Comparison of ENCODE assay signal across 17 cellular contexts in the genomic region with DNA sequence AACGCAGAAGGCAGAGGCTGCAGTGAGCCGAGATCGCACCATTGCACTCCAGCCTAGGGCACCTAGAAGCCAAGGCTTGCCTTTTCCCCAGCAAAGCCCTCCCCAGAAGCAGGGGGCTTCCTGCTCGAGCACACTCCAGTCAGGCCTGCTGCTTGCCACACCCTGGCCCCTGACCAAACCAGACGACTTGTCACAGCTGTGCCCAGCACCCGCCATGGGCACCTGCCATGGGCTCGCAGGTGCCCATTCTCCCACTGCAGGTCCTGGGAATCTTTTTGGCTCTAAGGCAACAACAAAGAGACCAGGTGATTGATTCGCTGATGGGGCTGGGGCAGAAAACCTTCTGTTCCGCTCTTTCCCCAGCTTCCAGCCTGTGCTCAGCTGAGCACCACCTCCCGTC. TPM values are rescaled to one million over a fixed set of nuclear protein-coding genes. Genes with fewer than 3 reads are reported as not detected.
DNase-seq lines count a peak whose midpoint lies in the region; ATAC-seq and TF ChIP-seq lines count a peak whose summit lies in the region.
"Had no signal": no experiment of that assay in that cellular context is flagged by ENCODE, and none has a peak within 500 bp of the region (broad histone marks: within the 10 kb centered on the region; RNA-seq: fewer than 3 reads in every experiment).

No MANE protein-coding gene starts in this region.

- no peak overlapping the region for H2AFZ ChIP-seq in neuronal stem cell (ENCODE audit: low read length)
- H2AFZ ChIP-seq: GM23338 had no signal

- H3K23ac ChIP-seq in neuronal stem cell (ENCODE audit: low read depth, low read length, poor library complexity), result no peak overlapping the region

- no peak for DNase-seq in right atrium auricular region (ENCODE audit: low spot score)
- no peak for DNase-seq in heart right ventricle
- no peak for DNase-seq in RWPE2 (ENCODE audit: low spot score)
- DNase-seq in neuronal stem cell (ENCODE audit: low spot score), result no peak
- DNase-seq in stimulated activated CD4-positive, alpha-beta T cell treated with anti-CD3 and anti-CD28 coated beads, Interleukin-1b, Interleukin-23, amount 100 ng/mL, for 48 hours, result no peak
- no peak for DNase-seq in DMS79 treated with DMSO at 0.1 percent for 48 hours (lab: John Stamatoyannopoulos, UW)
- DNase-seq: ACHN; BE2C; CD4-positive, alpha-beta T cell; DMS153; DMS79; GF-D8 had no signal

- TF ChIP-seq CTCF in right atrium auricular region (IDR thresholded peaks at IDR 0.05) (no peak), heart right ventricle (IDR thresholded peaks at IDR 0.05) (no peak), RWPE2 (IDR thresholded peaks at IDR 0.05; ENCODE audit: poor library complexity, severe bottlenecking) (no peak)

- no peak overlapping the region for H2BK15ac ChIP-seq in neuronal stem cell (ENCODE audit: low read length)

- no peaks in the 10 kb centered on the region for H3K9me3 ChIP-seq in right atrium auricular region
- no peaks in the 10 kb centered on the region for H3K9me3 ChIP-seq in heart right ventricle
- no peaks in the 10 kb centered on the region for H3K9me3 ChIP-seq in RWPE2 (ENCODE audit: severe bottlenecking)
- peaks cover 0 to 2% of the 10 kb centered on the region in 2 donors for H3K9me3 ChIP-seq in neuronal stem cell (replicated peaks in 1 of 2; ENCODE audit: control insufficient read depth in 2 of 2, insufficient read depth in 1 of 2, low read depth in 1 of 2, low read length in 2 of 2)
- H3K9me3 ChIP-seq: BE2C had no signal

- H3K36me3 ChIP-seq in right atrium auricular region, result no peaks in the 10 kb centered on the region
- H3K36me3 ChIP-seq in heart right ventricle, result no peaks in the 10 kb centered on the region
- no peaks in the 10 kb centered on the region for H3K36me3 ChIP-seq in RWPE2 (ENCODE audit: low read depth)
- no peaks in the 10 kb centered on the region for H3K36me3 ChIP-seq in neuronal stem cell (replicated peaks in 1 of 2; ENCODE audit: control insufficient read depth in 2 of 2, insufficient read depth in 2 of 2, low read length in 2 of 2)

- 83 to 89% methylated on average over 10 of the region's 10 CpGs for WGBS in heart right ventricle, 2 donors
- no CpG with 5 or more reads among the region's 10 CpGs for WGBS in neuronal stem cell (ENCODE audit: extremely low coverage in 2 of 2, insufficient read length in 2 of 2, insufficient replicate concordance in 1 of 2), 2 donors

- H3K4me1 ChIP-seq in right atrium auricular region (peaks cover 0 to 66% of the 10 kb centered on the region in 2 donors), heart right ventricle (peaks cover 4 to 24% (median 8%) of the 10 kb centered on the region in 9 donors), RWPE2 (ENCODE audit: insufficient read depth, poor library complexity, severe bottlenecking) (peaks cover 15% of the 10 kb centered on the region), neuronal stem cell (ENCODE audit: control insufficient read depth in 2 of 2, insufficient read depth in 1 of 2, low read depth in 1 of 2, low read length in 2 of 2) (peaks cover 6 to 9% of the 10 kb centered on the region in 2 donors)

- H4K8ac ChIP-seq in neuronal stem cell (ENCODE audit: low read depth, low read length), result no peak overlapping the region

- H3K18ac ChIP-seq in neuronal stem cell (ENCODE audit: low read length), result no peak overlapping the region

- peak overlapping the region; percentile 8 for H4K91ac ChIP-seq in neuronal stem cell (ENCODE audit: low read depth, low read length, poor library complexity)

- H2BK12ac ChIP-seq in neuronal stem cell (ENCODE audit: low read length), result no peak overlapping the region

- H3K27me3 ChIP-seq in right atrium auricular region (no peaks in the 10 kb centered on the region), heart right ventricle (peaks cover 0 to 65% (median 46%) of the 10 kb centered on the region in 7 donors), RWPE2 (ENCODE audit: insufficient read depth, poor library complexity, severe bottlenecking) (peaks cover 12% of the 10 kb centered on the region), neuronal stem cell (ENCODE audit: control insufficient read depth in 3 of 3, insufficient read depth in 3 of 3, low read depth in 1 of 3, low read length in 3 of 3) (peaks cover 8 to 34% (median 32%) of the 10 kb centered on the region in 3 experiments)
- H3K27me3 ChIP-seq: BE2C had no signal

- H3K14ac ChIP-seq in neuronal stem cell (ENCODE audit: low read length), result no peak overlapping the region

- intact Hi-C loops in heart right ventricle (cut with DNase I), result no loop called here

- no peak overlapping the region for H3K4me3 ChIP-seq in right atrium auricular region
- no peak overlapping the region for H3K4me3 ChIP-seq in heart right ventricle
- no peak overlapping the region for H3K4me3 ChIP-seq in RWPE2 (ENCODE audit: severe bottlenecking)
- no peak overlapping the region for H3K4me3 ChIP-seq in neuronal stem cell (ENCODE audit: low read length in 2 of 2)
- H3K4me3 ChIP-seq: GM23338 had no signal

- ATAC-seq in heart right ventricle (no peak), RWPE2 (ENCODE audit: low read depth) (no peak)
- ATAC-seq: GM23338, HCT116, HepG2 had no signal

- no peak overlapping the region for H3K4me2 ChIP-seq in neuronal stem cell (ENCODE audit: insufficient read depth, low read length, poor library complexity, severe bottlenecking)
- H3K4me2 ChIP-seq: GM23338 had no signal

- H2AK5ac ChIP-seq in neuronal stem cell (ENCODE audit: low read depth, low read length), result no peak overlapping the region

- no peak overlapping the region for H2BK120ac ChIP-seq in neuronal stem cell (ENCODE audit: low read depth, low read length)

- no peak overlapping the region for H3K9ac ChIP-seq in neuronal stem cell (ENCODE audit: low read depth, low read length, poor library complexity)

- H2BK5ac ChIP-seq in neuronal stem cell (ENCODE audit: low read length), result no peak overlapping the region

- H3K79me1 ChIP-seq in neuronal stem cell (ENCODE audit: low read depth, low read length), result no peaks in the 10 kb centered on the region

- H3K4ac ChIP-seq in neuronal stem cell (ENCODE audit: low read length), result no peak overlapping the region

- H3K27ac ChIP-seq in right atrium auricular region (peak overlapping the region; percentile 80 to 86), heart right ventricle (no peak overlapping the region), RWPE2 (ENCODE audit: poor library complexity, severe bottlenecking) (peak overlapping the region; percentile 60), neuronal stem cell (replicated peaks; ENCODE audit: low read length) (no peak overlapping the region)
- H3K27ac ChIP-seq: C4-2B had no signal

RNA-seq across cellular contexts. Expression of a gene that starts 4.9 kb away (rescaled TPM):
- total RNA-seq in right atrium auricular region, result 10 to 100 TPM; 47.5 to 50.0 TPM
- 1 to 10 TPM in 4 of 10 donors, under 1 TPM in 6; 0.19 to 6.8 (median 0.69) TPM for total RNA-seq in heart right ventricle
- polyA plus RNA-seq in heart right ventricle, result 1 to 10 TPM; 1.2 to 3.3 TPM
- 0.03 TPM for polyA plus RNA-seq in neuronal stem cell (2013, experiment 1 of 2)
- polyA plus RNA-seq in neuronal stem cell (2013, experiment 2 of 2), result 0.01 TPM
- total RNA-seq: CD4-positive, alpha-beta T cell; GM23338; HepG2 had no signal
- polyA plus RNA-seq: GM23338, HepG2, IgD-negative memory B cell had no signal

RNA-seq across cellular contexts. Expression of a gene that starts 56.3 kb away (rescaled TPM):
- not detected for total RNA-seq in right atrium auricular region
- total RNA-seq in heart right ventricle, result not detected
- polyA plus RNA-seq in heart right ventricle, result not detected
- polyA plus RNA-seq in neuronal stem cell (2013, experiment 1 of 2), result not detected
- not detected for polyA plus RNA-seq in neuronal stem cell (2013, experiment 2 of 2)
- total RNA-seq: CD4-positive, alpha-beta T cell; GM23338; HepG2 had no signal
- polyA plus RNA-seq: GM23338, HepG2, IgD-negative memory B cell had no signal

Comparison
In these comparisons a context has a peak if more than half of its experiments do, and no peak if none do; other contexts are left out.
1. H3K27ac ChIP-seq: peak in right atrium auricular region (2 of 2) and RWPE2 (single experiment); none in heart right ventricle (0 of 10) and neuronal stem cell (single experiment).
2. RNA of a gene that starts 4.9 kb away (total RNA-seq): 47.5 to 50.0 TPM in right atrium auricular region; 0.19 to 6.8 TPM in heart right ventricle; every median in the first group is over 4 times any median in the second.